ENCODE assay signal across 14 cellular contexts in the genomic region with DNA sequence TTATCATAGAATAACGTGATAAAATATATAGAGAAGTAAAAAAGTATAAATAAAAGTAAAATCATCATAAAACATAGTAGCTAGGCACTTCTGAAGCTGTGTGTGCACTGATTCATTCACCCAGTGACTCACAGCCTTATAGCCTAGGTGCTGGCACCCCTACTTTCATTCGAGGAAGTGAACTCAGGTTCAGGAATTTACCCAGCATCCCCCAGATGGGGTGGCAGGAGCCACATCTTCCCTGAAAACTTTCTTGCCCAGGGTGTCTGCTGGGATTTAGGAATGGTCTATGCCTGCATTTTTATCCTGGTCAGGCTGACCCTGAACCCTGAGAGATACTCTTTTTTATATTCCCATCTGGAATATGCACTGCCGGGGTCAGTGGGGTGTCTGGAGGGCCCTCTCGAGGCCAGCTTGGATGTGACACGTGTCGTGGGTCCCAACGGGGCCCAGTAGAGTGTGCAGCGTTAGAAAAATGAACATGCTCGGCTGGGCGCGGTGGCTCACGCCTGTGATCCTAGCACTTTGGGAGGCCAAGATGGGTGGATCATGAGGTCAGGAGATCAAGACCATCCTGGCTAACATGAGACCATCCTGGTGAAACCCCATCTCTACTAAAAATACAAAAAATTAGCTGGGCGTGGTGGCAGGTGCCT. TPM values are rescaled to one million over a fixed set of nuclear protein-coding genes. Genes with fewer than 3 reads are reported as not detected.
DNase-seq lines count a peak whose midpoint lies in the region; ATAC-seq and TF ChIP-seq lines count a peak whose summit lies in the region.
"Had no signal": no experiment of that assay in that cellular context is flagged by ENCODE, and none has a peak within 500 bp of the region (broad histone marks: within the 10 kb centered on the region; RNA-seq: fewer than 3 reads in every experiment).

No MANE protein-coding gene starts in this region.

- H3K9me3 ChIP-seq in GM23248 (ENCODE audit: low read depth): no peaks in the 10 kb centered on the region
- no peaks in the 10 kb centered on the region for H3K9me3 ChIP-seq in effector memory CD4-positive, alpha-beta T cell (ENCODE audit: control insufficient read depth, low read length)
- H3K9me3 ChIP-seq: heart left ventricle had no signal

- H2AFZ ChIP-seq in GM23248: peak overlapping the region; percentile 27; the same call in 1 of the 2 replicates

- H3K27me3 Mint-ChIP-seq in T-helper 2 cell treated with Interferon-gamma antibody and Interleukin-4, amounts not matched to agents 5 μg/mL and 100 μg/mL, for 36 hours (ENCODE audit: low read depth): no peaks in the 10 kb centered on the region
- H3K27me3 Mint-ChIP-seq: memory B cell had no signal

- H3K9ac ChIP-seq in GM23248: peak overlapping the region; percentile 36

- H3K79me2 ChIP-seq in GM23248 (ENCODE audit: insufficient read depth): no peaks in the 10 kb centered on the region

- H3K4me2 ChIP-seq in GM23248 (ENCODE audit: unreplicated experiment): peak overlapping the region; percentile 2

- no peak for TF ChIP-seq CTCF in retinal pigment epithelial cell (conservative IDR thresholded peaks at IDR 0.05; ENCODE audit: low read depth, low read length)

- no peak overlapping the region for H3K4me3 ChIP-seq in GM23248
- no peak overlapping the region for H3K4me3 ChIP-seq in retinal pigment epithelial cell (ENCODE audit: low read length)
- H3K4me3 ChIP-seq in effector memory CD4-positive, alpha-beta T cell (ENCODE audit: insufficient read depth, low read depth, low read length, poor library complexity, severe bottlenecking): no peak overlapping the region
- H3K4me3 ChIP-seq: heart left ventricle had no signal

- H3F3A ChIP-seq in GM23248 (ENCODE audit: insufficient read depth): peaks cover 12% of the 10 kb centered on the region

- no peaks in the 10 kb centered on the region for H4K20me1 ChIP-seq in GM23248 (ENCODE audit: insufficient read depth)

- peaks cover 2% of the 10 kb centered on the region for H3K36me3 Mint-ChIP-seq in T-helper 2 cell treated with Interferon-gamma antibody and Interleukin-4, amounts not matched to agents 5 μg/mL and 100 μg/mL, for 36 hours (ENCODE audit: low read depth)

- no peaks in the 10 kb centered on the region for H3K27me3 ChIP-seq in GM23248 (replicated peaks; ENCODE audit: insufficient read depth)
- H3K27me3 ChIP-seq in effector memory CD4-positive, alpha-beta T cell (replicated peaks; ENCODE audit: control insufficient read depth, insufficient read depth, low read length, poor library complexity, severe bottlenecking): no peaks in the 10 kb centered on the region
- H3K27me3 ChIP-seq: heart left ventricle had no signal

- in situ Hi-C loops in GM23248 (cut with MboI): no loop called here

- no peaks in the 10 kb centered on the region for H3K4me1 Mint-ChIP-seq in T-helper 2 cell treated with Interferon-gamma antibody and Interleukin-4, amounts not matched to agents 5 μg/mL and 100 μg/mL, for 36 hours (ENCODE audit: low read depth)
- H3K4me1 Mint-ChIP-seq: memory B cell had no signal

- peak overlapping the region; percentile 65 for H3K27ac ChIP-seq in GM23248
- H3K27ac ChIP-seq in effector memory CD4-positive, alpha-beta T cell (ENCODE audit: insufficient read depth, low read length, poor library complexity, severe bottlenecking): no peak overlapping the region
- H3K27ac ChIP-seq: heart left ventricle had no signal

- no peaks in the 10 kb centered on the region for H3K9me3 Mint-ChIP-seq in T-helper 2 cell treated with Interferon-gamma antibody and Interleukin-4, amounts not matched to agents 5 μg/mL and 100 μg/mL, for 36 hours
- H3K9me3 Mint-ChIP-seq: memory B cell had no signal

- no peak overlapping the region for H3K27ac Mint-ChIP-seq in T-helper 2 cell treated with Interferon-gamma antibody and Interleukin-4, amounts not matched to agents 5 μg/mL and 100 μg/mL, for 36 hours
- H3K27ac Mint-ChIP-seq: memory B cell had no signal

- 70 to 77% methylated on average over 13 of the region's 13 CpGs for WGBS in GM23248 (ENCODE audit: low coverage in 1 of 2, low lambda C conversion rate in 2 of 2, missing lambda C conversion rate in 2 of 2), 2 experiments

- H3K36me3 ChIP-seq in GM23248 (ENCODE audit: low read depth): no peaks in the 10 kb centered on the region
- no peaks in the 10 kb centered on the region for H3K36me3 ChIP-seq in effector memory CD4-positive, alpha-beta T cell (ENCODE audit: control insufficient read depth, insufficient read depth, low read length)

- peak; percentile 92 for DNase-seq in GM23248
- peak; percentile 38 for DNase-seq in RPMI7951 (ENCODE audit: low read depth)
- DNase-seq in retinal pigment epithelial cell (ENCODE audit: low read depth): peak; percentile 22
- no peak for DNase-seq in T-helper 2 cell treated with Interferon-gamma antibody and Interleukin-4, amounts not matched to agents 5 μg/mL and 100 μg/mL, for 36 hours (ENCODE audit: low spot score)
- no peak for DNase-seq in effector memory CD4-positive, alpha-beta T cell
- DNase-seq: NCI-H510A treated with DMSO at 0.1 percent for 48 hours; stimulated activated CD4-positive, alpha-beta T cell treated with anti-CD3 and anti-CD28 coated beads, Interleukin-4, amount 100 ng/mL, for 1 hour; stimulated activated naive CD8-positive, alpha-beta T cell treated with anti-CD3 and anti-CD28 coated beads, Interleukin-15, Interleukin-2, amounts not matched to agents 100 U/mL and 50 U/mL, for 24 hours had no signal

- peaks cover 32% of the 10 kb centered on the region for H3K4me1 ChIP-seq in GM23248 (ENCODE audit: insufficient read depth)
- no peaks in the 10 kb centered on the region for H3K4me1 ChIP-seq in effector memory CD4-positive, alpha-beta T cell (ENCODE audit: control insufficient read depth, insufficient read depth, low read length, poor library complexity, severe bottlenecking)

- no peak overlapping the region for H3K4me3 Mint-ChIP-seq in T-helper 2 cell treated with Interferon-gamma antibody and Interleukin-4, amounts not matched to agents 5 μg/mL and 100 μg/mL, for 36 hours
- H3K4me3 Mint-ChIP-seq: memory B cell had no signal

- ATAC-seq in esophagus mucosa: peak; percentile 85
- ATAC-seq in HG03280 (IDR thresholded peaks at IDR 0.05; ENCODE audit: unreplicated experiment): no peak
- no peak for ATAC-seq in HG03095 (IDR thresholded peaks at IDR 0.05; ENCODE audit: unreplicated experiment)
- ATAC-seq: activated CD4-positive, CD25-positive, alpha-beta regulatory T cell treated with anti-CD3 and anti-CD28 coated beads, Interleukin-2, amount 50 U/mL, for 24 hours; heart left ventricle; stimulated activated naive CD8-positive, alpha-beta T cell treated with anti-CD3 and anti-CD28 coated beads, Interleukin-15, Interleukin-2, amounts not matched to agents 100 U/mL and 50 U/mL, for 24 hours had no signal

- H3K9me2 ChIP-seq in GM23248 (ENCODE audit: insufficient read depth): no peaks in the 10 kb centered on the region

RNA-seq across cellular contexts. Expression of a gene that starts 45.1 kb away (rescaled TPM):
- under 0.01 and 1.6 TPM in 2 replicates for total RNA-seq in GM23248 (2014; rRNA removed; shearing (Covaris generic))
- 0.05 and 0.06 TPM in 2 replicates for polyA plus RNA-seq in GM23248 (2016; fragmentation: Nextera tagmentation; extraction: Ambion mirVana)
- total RNA-seq in RPMI7951 (2014; rRNA removed; shearing (Covaris generic)): under 0.01 TPM in 1 of 2 replicates, not detected in the other
- 2.0 TPM for total RNA-seq in esophagus mucosa

Comparison
In these comparisons a context has a peak if more than half of its experiments do, and no peak if none do; other contexts are left out.
1. DNase-seq: peak in GM23248 (single experiment), RPMI7951 (single experiment) and retinal pigment epithelial cell (single experiment); none in T-helper 2 cell treated with Interferon-gamma antibody and Interleukin-4, amounts not matched to agents 5 μg/mL and 100 μg/mL, for 36 hours (single experiment) and effector memory CD4-positive, alpha-beta T cell (0 of 3).